8 cellular contexts compared by ENCODE assay signal in the genomic region with DNA sequence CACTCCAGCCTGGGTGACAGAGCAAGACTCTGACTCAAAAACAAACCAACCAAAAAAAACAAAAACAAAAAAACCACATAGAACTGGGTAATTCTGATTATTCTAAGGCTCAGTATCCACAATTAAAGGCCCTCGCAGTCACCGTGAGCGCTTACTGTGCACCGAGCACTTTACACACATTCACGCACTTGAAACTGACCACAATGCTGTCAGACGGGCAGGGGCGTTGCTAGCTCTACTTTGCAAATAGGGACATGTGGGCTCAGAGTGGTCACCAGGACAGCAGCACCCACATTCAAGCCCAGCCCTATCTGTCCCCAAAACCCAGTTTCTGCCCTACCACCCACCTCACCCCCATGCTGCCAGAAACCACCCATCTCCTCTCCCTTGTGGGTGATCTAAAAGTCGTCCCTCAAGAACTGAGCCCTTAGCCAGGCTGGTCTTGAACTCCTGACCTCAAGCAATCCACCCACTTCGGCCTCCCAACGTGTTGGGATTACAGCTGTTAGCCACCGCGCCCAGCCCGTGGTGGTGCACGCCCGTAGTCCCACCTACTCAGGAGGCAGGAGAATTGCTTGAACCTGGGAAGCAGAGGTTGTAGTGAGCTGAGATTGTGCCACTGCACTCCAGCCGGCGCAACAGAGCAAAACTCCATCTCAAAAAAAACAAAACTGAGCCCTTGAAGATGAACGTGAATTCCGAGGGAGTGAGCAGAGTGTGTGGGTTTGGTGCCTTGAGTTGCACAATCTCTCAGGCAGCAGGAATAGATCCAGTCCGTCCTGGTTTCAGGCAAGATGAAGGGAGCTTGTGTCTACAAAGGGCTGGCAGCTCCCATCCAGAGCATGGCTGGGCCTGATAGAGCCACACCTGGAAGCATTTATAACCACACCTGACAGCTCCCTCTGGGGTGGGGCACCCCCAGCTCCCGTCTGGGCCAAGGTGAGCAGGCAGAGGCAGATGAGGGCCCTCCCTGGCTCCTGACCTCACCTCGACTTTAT. TPM values are rescaled to one million over a fixed set of nuclear protein-coding genes. Genes with fewer than 3 reads are reported as not detected.
DNase-seq lines count a peak whose midpoint lies in the region; ATAC-seq lines count a peak whose summit lies in the region.

No MANE protein-coding gene starts in this region.

- peak; percentile 77 for ATAC-seq in sciatic nerve

- peaks cover 2% of the 10 kb centered on the region for H3K4me1 Mint-ChIP-seq in activated naive CD4-positive, alpha-beta T cell treated with anti-CD3 and anti-CD28 coated beads, Interleukin-2, amount 10 ng/mL, durations not matched to agents 7 days and 5 days

- no peak overlapping the region for H3K27ac Mint-ChIP-seq in activated naive CD4-positive, alpha-beta T cell treated with anti-CD3 and anti-CD28 coated beads, Interleukin-2, amount 10 ng/mL, durations not matched to agents 7 days and 5 days

- DNase-seq in EH (ENCODE audit: low read depth) (peak; percentile 87), SW480 (ENCODE audit: low spot score) (peak; percentile 92), head of caudate nucleus (peak in 23 of 42 donors; percentile 22 to 84 (median 51)), sciatic nerve (ENCODE audit: low spot score) (no peak), SK-N-DZ (ENCODE audit: low spot score) (no peak), GM19238 (ENCODE audit: insufficient read length, low spot score) (no peak), C1 segment of cervical spinal cord (lab: John Stamatoyannopoulos, UW) (no peak)
- DNase-seq in activated naive CD4-positive, alpha-beta T cell treated with anti-CD3 and anti-CD28 coated beads, Interleukin-2, amount 10 ng/mL, durations not matched to agents 7 days and 5 days = no peak

- H3K9me3 Mint-ChIP-seq in activated naive CD4-positive, alpha-beta T cell treated with anti-CD3 and anti-CD28 coated beads, Interleukin-2, amount 10 ng/mL, durations not matched to agents 7 days and 5 days = no peaks in the 10 kb centered on the region

- H3K4me3 Mint-ChIP-seq in activated naive CD4-positive, alpha-beta T cell treated with anti-CD3 and anti-CD28 coated beads, Interleukin-2, amount 10 ng/mL, durations not matched to agents 7 days and 5 days = no peak overlapping the region

- no peaks in the 10 kb centered on the region for H3K36me3 Mint-ChIP-seq in activated naive CD4-positive, alpha-beta T cell treated with anti-CD3 and anti-CD28 coated beads, Interleukin-2, amount 10 ng/mL, durations not matched to agents 7 days and 5 days

- CTCF ChIA-PET in activated naive CD4-positive, alpha-beta T cell treated with anti-CD3 and anti-CD28 coated beads, Interleukin-2, amount 10 ng/mL, durations not matched to agents 7 days and 5 days (lab: Charles Lee) = interaction anchor here (1.4 to 2.0 kb wide), 2 partner anchors 16 to 119 kb away, joined by 6 to 10 read pairs; no protein-coding TSS in a partner anchor

- peaks cover 59% of the 10 kb centered on the region for H3K27me3 Mint-ChIP-seq in activated naive CD4-positive, alpha-beta T cell treated with anti-CD3 and anti-CD28 coated beads, Interleukin-2, amount 10 ng/mL, durations not matched to agents 7 days and 5 days

- intact Hi-C loops in head of caudate nucleus (cut with DNase I) = no loop called here
- intact Hi-C loops in sciatic nerve (cut with DNase I) = no loop called here

RNA-seq across cellular contexts. Expression of a gene that starts 5.4 kb away (rescaled TPM):
- 415 TPM for total RNA-seq in sciatic nerve
- polyA plus RNA-seq in SK-N-DZ (2014; cell fraction: cytosol; rRNA removed) = 24.8 and 32.8 TPM in 2 replicates
- 8.4 and 14.6 TPM in 2 replicates for polyA plus RNA-seq in SK-N-DZ (2014; cell fraction: nucleus; rRNA removed)

Comparison
In these comparisons a context has a peak if more than half of its experiments do, and no peak if none do; other contexts are left out.
1. DNase-seq: peak in EH (single experiment), SW480 (single experiment) and head of caudate nucleus (23 of 42); none in sciatic nerve (single experiment), SK-N-DZ (single experiment), GM19238 (single experiment), activated naive CD4-positive, alpha-beta T cell treated with anti-CD3 and anti-CD28 coated beads, Interleukin-2, amount 10 ng/mL, durations not matched to agents 7 days and 5 days (single experiment) and C1 segment of cervical spinal cord (0 of 14).